In genomic region chr1:197557302-197557701, GRCh38 we compare ENCODE assay signal across 1 cellular context.
TF ChIP-seq lines count a peak whose summit lies in the region.

No MANE protein-coding gene starts in this region.

TF ChIP-seq in K562, 482 proteins besides CTCF, POLR2A, EP300 and RAD21 (continued from another document):
- TF ChIP-seq TAL1 (IDR thresholded peaks at IDR 0.05) (no peak), ZNF316 (IDR thresholded peaks at IDR 0.05) (peak; percentile 16; the same call in 1 of the 2 replicates), PBX2 (CRISPR knock-in tag; IDR thresholded peaks at IDR 0.05; ENCODE audit: low read depth) (no peak), PBX2 (tag; conservative IDR thresholded peaks at IDR 0.05; ENCODE audit: low read depth) (peak; percentile 91), IRF2 (CRISPR knock-in tag; IDR thresholded peaks at IDR 0.05) (no peak), MEIS2 (IDR thresholded peaks at IDR 0.05; ENCODE audit: partially characterized antibody) (peak; percentile 91), MGA (IDR thresholded peaks at IDR 0.05) (no peak), SIN3A (IDR thresholded peaks at IDR 0.05; ENCODE audit: borderline replicate concordance in 2 of 2, control insufficient read depth in 1 of 2, low read depth in 2 of 2, low read length in 2 of 2) (no peak), PKNOX1 (IDR thresholded peaks at IDR 0.05) (peak; percentile 75), PHF20 (IDR thresholded peaks at IDR 0.05; ENCODE audit: partially characterized antibody) (no peak), C11orf30 (IDR thresholded peaks at IDR 0.05; ENCODE audit: low read depth) (0 out of 2 replicates have a peak, but pooled peaks have one; percentile 6), FOXA3 (CRISPR knock-in tag; conservative IDR thresholded peaks at IDR 0.05 in 1 of 2, IDR thresholded peaks at IDR 0.05 in 1 of 2) (peak in 1 of 2 experiments; percentile 40; a peak in 1 of 4 replicates), SNIP1 (IDR thresholded peaks at IDR 0.05; ENCODE audit: low read depth) (no peak), E2F4 (CRISPR knock-in tag; IDR thresholded peaks at IDR 0.05; ENCODE audit: low read depth) (no peak), NFRKB (IDR thresholded peaks at IDR 0.05; ENCODE audit: low read depth) (no peak)
